ENCODE assay signal across 24 cellular contexts in the genomic region with DNA sequence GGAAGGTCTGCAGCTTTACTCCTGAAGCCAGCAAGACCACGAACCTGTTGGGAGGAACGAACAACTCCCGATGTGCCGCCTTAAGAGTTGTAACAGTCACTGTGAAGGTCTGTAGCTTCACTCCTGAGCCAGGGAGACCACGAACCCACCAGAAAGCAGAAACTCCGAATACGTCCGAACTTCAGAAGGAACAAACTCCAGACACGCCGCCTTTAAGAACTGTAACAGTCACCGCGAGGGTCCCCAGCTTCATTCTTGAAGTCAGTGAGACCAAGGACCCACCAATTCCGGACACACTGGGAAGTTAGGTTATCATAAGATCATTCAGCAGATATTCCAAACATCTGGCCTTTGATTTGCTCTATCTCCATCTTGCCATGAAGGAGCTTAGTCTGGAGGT.
"Had no signal": no experiment of that assay in that cellular context is flagged by ENCODE, and none has a peak within 500 bp of the region (broad histone marks: within the 10 kb centered on the region; RNA-seq: fewer than 3 reads in every experiment).

No MANE protein-coding gene starts in this region.

- DNase-seq: stimulated activated CD4-positive, alpha-beta T cell treated with anti-CD3 and anti-CD28 coated beads, Interleukin-2, amount 100 ng/mL, for 48 hours; stimulated activated CD4-positive, alpha-beta T cell treated with anti-CD3 and anti-CD28 coated beads, Interleukin-4, amount 100 ng/mL, for 1 hour; stimulated activated CD4-positive, alpha-beta T cell treated with anti-CD3 and anti-CD28 coated beads, Interleukin-4, amount 100 ng/mL, for 24 hours; stimulated activated CD4-positive, alpha-beta T cell treated with anti-CD3 and anti-CD28 coated beads, Interleukin-4, amount 100 ng/mL, for 4 hours; stimulated activated CD8-positive, alpha-beta memory T cell treated with anti-CD3 and anti-CD28 coated beads, Interleukin-4, amount 100 ng/mL, for 48 hours; stimulated activated naive B cell treated with anti-CD40 and anti-IgM and Interleukin-4, amounts not matched to agents 10 μg/mL and 1 μg/mL and 100 μg/mL, for 72 hours; stimulated activated naive CD4-positive, alpha-beta T cell; stimulated activated naive CD4-positive, alpha-beta T cell treated with Interleukin-2 at 50 U/mL for 16 hours; stimulated activated naive CD8-positive, alpha-beta T cell treated with anti-CD3 and anti-CD28 coated beads, Interleukin-15, amount 100 ng/mL, for 72 hours; stimulated activated naive CD8-positive, alpha-beta T cell treated with anti-CD3 and anti-CD28 coated beads, Interleukin-15, Interleukin-2, amounts not matched to agents 100 U/mL and 50 U/mL, for 24 hours; stomach; substantia nigra; thyroid gland; tibial artery; transverse colon; trophoblast cell; upper lobe of right lung; uterus had no signal

- H3K4me3 ChIP-seq: stomach, suprapubic skin, testis, thoracic aorta, thyroid gland, tibial artery, tibial nerve, transverse colon, upper lobe of left lung, upper lobe of right lung, uterus, vagina had no signal

- H3K36me3 ChIP-seq: stomach, suprapubic skin, thoracic aorta, thyroid gland, tibial artery, tibial nerve, transverse colon, upper lobe of left lung, upper lobe of right lung, uterus, vagina had no signal

- H3K27me3 ChIP-seq: stomach, suprapubic skin, testis, thyroid gland, tibial artery, tibial nerve, transverse colon, upper lobe of left lung, upper lobe of right lung, uterus, vagina had no signal
